In the genomic region with DNA sequence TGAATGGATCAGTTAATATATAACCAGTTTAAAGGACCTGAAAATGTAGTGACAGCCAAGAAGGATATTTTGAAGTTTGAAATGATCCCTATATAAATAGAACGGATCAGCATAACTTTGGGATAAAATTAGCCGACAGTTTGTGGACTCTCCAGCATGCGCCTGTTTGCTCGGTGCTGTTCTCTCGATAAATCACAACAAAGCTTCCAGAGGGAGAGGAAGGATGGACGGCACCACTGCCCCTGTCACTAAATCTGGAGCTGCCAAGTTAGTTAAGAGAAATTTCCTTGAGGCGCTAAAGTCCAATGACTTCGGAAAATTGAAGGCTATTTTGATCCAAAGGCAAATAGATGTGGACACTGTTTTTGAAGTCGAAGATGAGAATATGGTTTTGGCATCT, we compare ENCODE assay signal across 18 cellular contexts. TPM values are rescaled to one million over a fixed set of nuclear protein-coding genes. Genes with fewer than 3 reads are reported as not detected.
DNase-seq lines count a peak whose midpoint lies in the region; ATAC-seq and TF ChIP-seq lines count a peak whose summit lies in the region.
"Had no signal": no experiment of that assay in that cellular context is flagged by ENCODE, and none has a peak within 500 bp of the region (broad histone marks: within the 10 kb centered on the region; RNA-seq: fewer than 3 reads in every experiment).

A gene with protein sequence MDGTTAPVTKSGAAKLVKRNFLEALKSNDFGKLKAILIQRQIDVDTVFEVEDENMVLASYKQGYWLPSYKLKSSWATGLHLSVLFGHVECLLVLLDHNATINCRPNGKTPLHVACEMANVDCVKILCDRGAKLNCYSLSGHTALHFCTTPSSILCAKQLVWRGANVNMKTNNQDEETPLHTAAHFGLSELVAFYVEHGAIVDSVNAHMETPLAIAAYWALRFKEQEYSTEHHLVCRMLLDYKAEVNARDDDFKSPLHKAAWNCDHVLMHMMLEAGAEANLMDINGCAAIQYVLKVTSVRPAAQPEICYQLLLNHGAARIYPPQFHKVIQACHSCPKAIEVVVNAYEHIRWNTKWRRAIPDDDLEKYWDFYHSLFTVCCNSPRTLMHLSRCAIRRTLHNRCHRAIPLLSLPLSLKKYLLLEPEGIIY (plus strand): TSS at position 195 of the 400 bp plus-strand sequence. CDS start 29 bp downstream, at position 224.

- TF ChIP-seq CTCF in GM23338 (conservative IDR thresholded peaks at IDR 0.05; ENCODE audit: low read depth in 2 of 2) (no peak), adrenal gland (IDR thresholded peaks at IDR 0.05) (no peak), gastrocnemius medialis (IDR thresholded peaks at IDR 0.05 in 4 of 5, conservative IDR thresholded peaks at IDR 0.05 in 1 of 5) (no peak), progenitor cell of endocrine pancreas (IDR thresholded peaks at IDR 0.05; ENCODE audit: unreplicated experiment) (no peak)

- H3K4me1 Mint-ChIP-seq in GM23338 (peaks cover 10% of the 10 kb centered on the region), progenitor cell of endocrine pancreas (ENCODE audit: low read depth) (peaks cover 14% of the 10 kb centered on the region)
- no peaks in the 10 kb centered on the region for H3K4me1 Mint-ChIP-seq in activated naive CD4-positive, alpha-beta T cell treated with anti-CD3 and anti-CD28 coated beads for 36 hours (ENCODE audit: low read depth)
- H3K4me1 Mint-ChIP-seq in activated T-helper 1 cell treated with anti-CD3 and anti-CD28 coated beads, Interleukin-12 subunit alpha, Interleukin-12 subunit beta, Interleukin-2, Interleukin-4 antibody, amounts not matched to agents 30 ng/mL and 10 ng/mL and 1 ng/mL, durations not matched to agents 14 hours and 24 hours and 36 hours (ENCODE audit: low read depth), result no peaks in the 10 kb centered on the region

- peaks cover 2% of the 10 kb centered on the region for H3K27me3 Mint-ChIP-seq in GM23338 (ENCODE audit: insufficient read depth, low read depth, poor library complexity)
- peaks cover 8% of the 10 kb centered on the region for H3K27me3 Mint-ChIP-seq in activated naive CD4-positive, alpha-beta T cell treated with anti-CD3 and anti-CD28 coated beads for 36 hours (ENCODE audit: low read depth)
- no peaks in the 10 kb centered on the region for H3K27me3 Mint-ChIP-seq in activated T-helper 1 cell treated with anti-CD3 and anti-CD28 coated beads, Interleukin-12 subunit alpha, Interleukin-12 subunit beta, Interleukin-2, Interleukin-4 antibody, amounts not matched to agents 30 ng/mL and 10 ng/mL and 1 ng/mL, durations not matched to agents 14 hours and 24 hours and 36 hours (ENCODE audit: insufficient read depth)
- H3K27me3 Mint-ChIP-seq in progenitor cell of endocrine pancreas, result no peaks in the 10 kb centered on the region

- H3K4me1 ChIP-seq in GM23338 (ENCODE audit: insufficient read depth), result peaks cover 10% of the 10 kb centered on the region
- H3K4me1 ChIP-seq in adrenal gland (replicated peaks in 1 of 2), result peaks cover 8 to 22% of the 10 kb centered on the region in 2 donors
- no peaks in the 10 kb centered on the region for H3K4me1 ChIP-seq in right cardiac atrium (ENCODE audit: control insufficient read depth, insufficient read depth, low read length)
- H3K4me1 ChIP-seq in gastrocnemius medialis, result peaks cover 32 to 40% of the 10 kb centered on the region in 2 donors

- H3K36me3 Mint-ChIP-seq in GM23338 (ENCODE audit: low read depth) (no peaks in the 10 kb centered on the region), progenitor cell of endocrine pancreas (ENCODE audit: insufficient read depth) (no peaks in the 10 kb centered on the region)
- no peaks in the 10 kb centered on the region for H3K36me3 Mint-ChIP-seq in activated naive CD4-positive, alpha-beta T cell treated with anti-CD3 and anti-CD28 coated beads for 36 hours (ENCODE audit: low read depth)
- no peaks in the 10 kb centered on the region for H3K36me3 Mint-ChIP-seq in activated T-helper 1 cell treated with anti-CD3 and anti-CD28 coated beads, Interleukin-12 subunit alpha, Interleukin-12 subunit beta, Interleukin-2, Interleukin-4 antibody, amounts not matched to agents 30 ng/mL and 10 ng/mL and 1 ng/mL, durations not matched to agents 14 hours and 24 hours and 36 hours (ENCODE audit: low read depth)

- no peaks in the 10 kb centered on the region for H4K20me1 ChIP-seq in GM23338 (replicated peaks; ENCODE audit: insufficient read depth)

- peak in 1 of 2 donors; percentile 63 for TF ChIP-seq POLR2A in adrenal gland (IDR thresholded peaks at IDR 0.05)
- no peak for TF ChIP-seq POLR2A in gastrocnemius medialis (IDR thresholded peaks at IDR 0.05)

- H3K4me3 Mint-ChIP-seq in GM23338 (no peak within 1 kb of the TSS), progenitor cell of endocrine pancreas (ENCODE audit: low read depth) (no peak within 1 kb of the TSS)
- no peak within 1 kb of the TSS for H3K4me3 Mint-ChIP-seq in activated naive CD4-positive, alpha-beta T cell treated with anti-CD3 and anti-CD28 coated beads for 36 hours
- H3K4me3 Mint-ChIP-seq in activated T-helper 1 cell treated with anti-CD3 and anti-CD28 coated beads, Interleukin-12 subunit alpha, Interleukin-12 subunit beta, Interleukin-2, Interleukin-4 antibody, amounts not matched to agents 30 ng/mL and 10 ng/mL and 1 ng/mL, durations not matched to agents 14 hours and 24 hours and 36 hours, result no peak within 1 kb of the TSS

- no peaks in the 10 kb centered on the region for H3K9me2 ChIP-seq in GM23338 (ENCODE audit: insufficient read depth)

- no peaks in the 10 kb centered on the region for H3K9me3 ChIP-seq in adrenal gland (replicated peaks in 1 of 3)
- H3K9me3 ChIP-seq in right cardiac atrium (ENCODE audit: control insufficient read depth, low read length), result no peaks in the 10 kb centered on the region
- no peaks in the 10 kb centered on the region for H3K9me3 ChIP-seq in gastrocnemius medialis

- in situ Hi-C loops in gastrocnemius medialis (cut with MboI; ENCODE audit: low sequenced_read_pairs in 4 of 4), result loop anchor here in 2 of 4 donors (25.0 kb wide), 1 partner anchor 1023 kb away; no protein-coding TSS in a partner anchor

- H3K27ac Mint-ChIP-seq in GM23338, result no peak within 1 kb of the TSS
- H3K27ac Mint-ChIP-seq in activated naive CD4-positive, alpha-beta T cell treated with anti-CD3 and anti-CD28 coated beads for 36 hours, result no peak within 1 kb of the TSS
- H3K27ac Mint-ChIP-seq in activated T-helper 1 cell treated with anti-CD3 and anti-CD28 coated beads, Interleukin-12 subunit alpha, Interleukin-12 subunit beta, Interleukin-2, Interleukin-4 antibody, amounts not matched to agents 30 ng/mL and 10 ng/mL and 1 ng/mL, durations not matched to agents 14 hours and 24 hours and 36 hours, result no peak within 1 kb of the TSS
- H3K27ac Mint-ChIP-seq in progenitor cell of endocrine pancreas, result no peak within 1 kb of the TSS

- WGBS in adrenal gland, 4 donors, result 23 to 45% (median 32%) methylated on average over 9 of the region's 9 CpGs
- 53% methylated on average over 9 of the region's 9 CpGs for WGBS in right cardiac atrium

- no peak for DNase-seq in GM23338 (ENCODE audit: low spot score)
- peak; percentile 39 to 78 (median 64) for DNase-seq in adrenal gland
- DNase-seq in right cardiac atrium, result no peak
- DNase-seq in gastrocnemius medialis, result peak in 1 of 2 donors; percentile 23
- no peak for DNase-seq in activated naive CD4-positive, alpha-beta T cell treated with anti-CD3 and anti-CD28 coated beads for 36 hours
- no peak for DNase-seq in activated T-helper 1 cell treated with anti-CD3 and anti-CD28 coated beads, Interleukin-12 subunit alpha, Interleukin-12 subunit beta, Interleukin-2, Interleukin-4 antibody, amounts not matched to agents 30 ng/mL and 10 ng/mL and 1 ng/mL, durations not matched to agents 14 hours and 24 hours and 36 hours (ENCODE audit: low spot score)
- DNase-seq in progenitor cell of endocrine pancreas (ENCODE audit: low spot score, unreplicated experiment), result no peak
- DNase-seq: ACHN, DMS 273 treated with DMSO at 0.1 percent for 48 hours, GDM1, HCEC 1CT, MV-4-11, NCI-H187, NCI-H226, NCI-H524 had no signal

- H3K9me3 Mint-ChIP-seq in GM23338 (no peaks in the 10 kb centered on the region), progenitor cell of endocrine pancreas (ENCODE audit: low read depth) (no peaks in the 10 kb centered on the region)
- H3K9me3 Mint-ChIP-seq in activated naive CD4-positive, alpha-beta T cell treated with anti-CD3 and anti-CD28 coated beads for 36 hours, result no peaks in the 10 kb centered on the region
- H3K9me3 Mint-ChIP-seq in activated T-helper 1 cell treated with anti-CD3 and anti-CD28 coated beads, Interleukin-12 subunit alpha, Interleukin-12 subunit beta, Interleukin-2, Interleukin-4 antibody, amounts not matched to agents 30 ng/mL and 10 ng/mL and 1 ng/mL, durations not matched to agents 14 hours and 24 hours and 36 hours, result no peaks in the 10 kb centered on the region

- no peaks in the 10 kb centered on the region for H3K36me3 ChIP-seq in GM23338 (ENCODE audit: insufficient read depth)
- H3K36me3 ChIP-seq in adrenal gland (replicated peaks in 1 of 2), result no peaks in the 10 kb centered on the region
- H3K36me3 ChIP-seq in gastrocnemius medialis, result no peaks in the 10 kb centered on the region

- H3K4me3 ChIP-seq in GM23338 (no peak within 1 kb of the TSS), adrenal gland (peak within 1 kb of the TSS in 2 of 4 donors; percentile 6 to 41), right cardiac atrium (ENCODE audit: low read length) (peak within 1 kb of the TSS; percentile 18), gastrocnemius medialis (peak within 1 kb of the TSS; percentile 38 to 47 (median 45))
- H3K4me3 ChIP-seq: SK-N-MC had no signal

- no peaks in the 10 kb centered on the region for H3F3A ChIP-seq in GM23338 (replicated peaks; ENCODE audit: low read depth)

- H2AFZ ChIP-seq in GM23338, result no peak within 1 kb of the TSS

- intact Hi-C loops in adrenal gland (cut with DNase I), result no loop called here
- intact Hi-C loops in right cardiac atrium (cut with DNase I), result loop anchor here in 1 of 4 donors (10.0 kb wide), 1 partner anchor 1031 kb away; no protein-coding TSS in a partner anchor
- intact Hi-C loops in gastrocnemius medialis (cut with DNase I; ENCODE audit: low total_unique reads), result no loop called here
- intact Hi-C loops in activated naive CD4-positive, alpha-beta T cell treated with anti-CD3 and anti-CD28 coated beads for 36 hours (cut with micrococcal nuclease), result no loop called here
- intact Hi-C loops in activated T-helper 1 cell treated with anti-CD3 and anti-CD28 coated beads, Interleukin-12 subunit alpha, Interleukin-12 subunit beta, Interleukin-2, Interleukin-4 antibody, amounts not matched to agents 30 ng/mL and 10 ng/mL and 1 ng/mL, durations not matched to agents 14 hours and 24 hours and 36 hours (cut with micrococcal nuclease), result no loop called here

- H3K27ac ChIP-seq in GM23338 (ENCODE audit: low read depth), result no peak within 1 kb of the TSS
- H3K27ac ChIP-seq in adrenal gland, result peak within 1 kb of the TSS; percentile 63 to 87 (median 81)
- no peak within 1 kb of the TSS for H3K27ac ChIP-seq in right cardiac atrium (ENCODE audit: low read length)
- H3K27ac ChIP-seq in gastrocnemius medialis, result peak within 1 kb of the TSS; percentile 54 to 70 (median 63)
- H3K27ac ChIP-seq: C4-2B, KMS-11, SK-N-MC had no signal

- H3K27me3 ChIP-seq in GM23338 (ENCODE audit: insufficient read depth) (no peaks in the 10 kb centered on the region), adrenal gland (no peaks in the 10 kb centered on the region), right cardiac atrium (ENCODE audit: control insufficient read depth, insufficient read depth) (no peaks in the 10 kb centered on the region), gastrocnemius medialis (no peaks in the 10 kb centered on the region)

- peak within 1 kb of the TSS; percentile 57 for H3K4me2 ChIP-seq in GM23338
- H3K4me2 ChIP-seq: KMS-11 had no signal

- CTCF ChIA-PET in activated naive CD4-positive, alpha-beta T cell treated with anti-CD3 and anti-CD28 coated beads for 36 hours (lab: Charles Lee), result interaction anchor here (1.7 kb wide), 1 partner anchor 9 kb away, joined by 10 read pairs; no protein-coding TSS in a partner anchor

- H3K79me2 ChIP-seq in GM23338 (replicated peaks; ENCODE audit: insufficient read depth), result no peaks in the 10 kb centered on the region

- ATAC-seq in GM23338 (no peak), right cardiac atrium (peak in 1 of 2 donors; percentile 64), gastrocnemius medialis (peak; percentile 65 to 76)

RNA-seq across cellular contexts. Expression of the gene that starts here (rescaled TPM):
- total RNA-seq in GM23338 (2014; rRNA removed; shearing (Covaris generic)), result not detected in 2 replicates
- polyA plus RNA-seq in GM23338 (2016; fragmentation: Nextera tagmentation; extraction: Ambion mirVana), result not detected in 2 replicates
- 100 to 1,000 TPM in 3 of 8 donors, 10 to 100 TPM in 5; 39.9 to 323 (median 88.2) TPM for total RNA-seq in adrenal gland
- 100 to 1,000 TPM in 1 of 3 donors, 10 to 100 TPM in 2; 18.3 to 150 (median 53.4) TPM for polyA plus RNA-seq in adrenal gland
- total RNA-seq in right cardiac atrium, result 1 to 10 TPM; 1.2 to 3.8 (median 2.6) TPM
- polyA plus RNA-seq in right cardiac atrium, result 1.4 TPM
- total RNA-seq in gastrocnemius medialis, result 10 to 100 TPM in 3 of 4 donors, 1 to 10 TPM in 1; 1.4 to 27.3 (median 17.9) TPM
- not detected for total RNA-seq in activated naive CD4-positive, alpha-beta T cell treated with anti-CD3 and anti-CD28 coated beads for 36 hours
- not detected in 2 replicates for total RNA-seq in activated T-helper 1 cell treated with anti-CD3 and anti-CD28 coated beads, Interleukin-12 subunit alpha, Interleukin-12 subunit beta, Interleukin-2, Interleukin-4 antibody, amounts not matched to agents 30 ng/mL and 10 ng/mL and 1 ng/mL, durations not matched to agents 14 hours and 24 hours and 36 hours
- total RNA-seq in progenitor cell of endocrine pancreas, result 0.27 TPM in 1 of 2 replicates, not detected in the other

Comparison
In these comparisons a context has a peak if more than half of its experiments do, and no peak if none do; other contexts are left out.
1. DNase-seq: peak in adrenal gland (7 of 7); none in GM23338 (single experiment), right cardiac atrium (0 of 3), activated naive CD4-positive, alpha-beta T cell treated with anti-CD3 and anti-CD28 coated beads for 36 hours (single experiment), activated T-helper 1 cell treated with anti-CD3 and anti-CD28 coated beads, Interleukin-12 subunit alpha, Interleukin-12 subunit beta, Interleukin-2, Interleukin-4 antibody, amounts not matched to agents 30 ng/mL and 10 ng/mL and 1 ng/mL, durations not matched to agents 14 hours and 24 hours and 36 hours (single experiment) and progenitor cell of endocrine pancreas (single experiment).
2. H3K27ac ChIP-seq: peak in adrenal gland (5 of 5) and gastrocnemius medialis (4 of 4); none in GM23338 (single experiment) and right cardiac atrium (single experiment).